In genomic region chr19:44498988-44499387, GRCh38 we compare ENCODE assay signal across 1 cellular context.
TF ChIP-seq lines count a peak whose summit lies in the region.

No MANE protein-coding gene starts in this region.

TF ChIP-seq in GM12878, 131 proteins besides CTCF, POLR2A, EP300 and RAD21:
- TF ChIP-seq E2F8 (IDR thresholded peaks at IDR 0.05; ENCODE audit: low read depth, partially characterized antibody), result no peak
- no peak for TF ChIP-seq FOS (IDR thresholded peaks at IDR 0.05; ENCODE audit: borderline replicate concordance, extremely low read depth, insufficient read length)
- no peak for TF ChIP-seq MYB (IDR thresholded peaks at IDR 0.05; ENCODE audit: borderline replicate concordance, low read depth, low read length)
- TF ChIP-seq FOXK2 (IDR thresholded peaks at IDR 0.05), result no peak
- no peak for TF ChIP-seq SMAD5 (IDR thresholded peaks at IDR 0.05; ENCODE audit: low read depth)
- TF ChIP-seq ZNF622 (IDR thresholded peaks at IDR 0.05), result no peak
- TF ChIP-seq ZNF274 (IDR thresholded peaks at IDR 0.05; ENCODE audit: insufficient read depth, insufficient read length), result no peak
- no peak for TF ChIP-seq TBL1XR1 (IDR thresholded peaks at IDR 0.05; ENCODE audit: low read depth, low read length)
- no peak for TF ChIP-seq ATF7 (IDR thresholded peaks at IDR 0.05; ENCODE audit: low read depth)
- TF ChIP-seq HDAC6 (IDR thresholded peaks at IDR 0.05; ENCODE audit: unreplicated experiment), result no peak
- TF ChIP-seq ZNF217 (IDR thresholded peaks at IDR 0.05), result no peak
- TF ChIP-seq SMAD1 (IDR thresholded peaks at IDR 0.05; ENCODE audit: low read depth, partially characterized antibody), result no peak
- no peak for TF ChIP-seq PKNOX1 (IDR thresholded peaks at IDR 0.05)
- no peak for TF ChIP-seq MYC (IDR thresholded peaks at IDR 0.05; ENCODE audit: insufficient read depth, insufficient read length, insufficient replicate concordance, low read length, severe bottlenecking)
- no peak for TF ChIP-seq RCOR1 (conservative IDR thresholded peaks at IDR 0.05; ENCODE audit: low read depth, low read length)
- no peak for TF ChIP-seq YY1 (IDR thresholded peaks at IDR 0.05; ENCODE audit: low read depth, low read length)
- no peak for TF ChIP-seq TCF12 (IDR thresholded peaks at IDR 0.05; ENCODE audit: low read depth, low read length)
- TF ChIP-seq SMC3 (IDR thresholded peaks at IDR 0.05; ENCODE audit: borderline replicate concordance, low read length), result no peak
- no peak for TF ChIP-seq TCF3 (IDR thresholded peaks at IDR 0.05; ENCODE audit: borderline replicate concordance, insufficient read depth, low read depth, low read length)
TF ChIP-seq in GM12878: peak in this region for 0.
